Comparison of ENCODE assay signal across 8 cellular contexts in genomic region chr10:22714524-22715289, GRCh38. TPM values are rescaled to one million over a fixed set of nuclear protein-coding genes. Genes with fewer than 3 reads are reported as not detected.
DNase-seq lines count a peak whose midpoint lies in the region; ATAC-seq and TF ChIP-seq lines count a peak whose summit lies in the region.

Gene PIP4K2A (minus strand): TSS chr10:22714578. CDS start chr10:22714326, 252 bp downstream.

- peak; percentile 32 for DNase-seq in ELF-1 (ENCODE audit: low read depth, low spot score)
- peak; percentile 67 for DNase-seq in IMR-90
- peak in 49 of 58 donors; percentile 30 to 78 (median 61) for DNase-seq in anterior cingulate cortex (lab: John Stamatoyannopoulos, UW)
- peak; percentile 80 to 93 (median 92) for DNase-seq in right cardiac atrium
- DNase-seq in pulmonary artery endothelial cell (ENCODE audit: low read depth, low spot score): no peak

- H3K27me3 ChIP-seq in IMR-90 (ENCODE audit: control insufficient read depth, insufficient read depth, low read length): no peaks in the 10 kb centered on the region
- H3K27me3 ChIP-seq in right cardiac atrium (ENCODE audit: control insufficient read depth, insufficient read depth): no peaks in the 10 kb centered on the region

- ATAC-seq in GM21526 (IDR thresholded peaks at IDR 0.05; ENCODE audit: low FRiP score, unreplicated experiment) (peak; percentile 75), IMR-90 (ENCODE audit: low read depth) (peak; percentile 93), right cardiac atrium (peak; percentile 89 to 90)

- POLR2A ChIA-PET in IMR-90 (lab: Charles Lee; ENCODE audit: unreplicated experiment): no interaction called here

- no peak for TF ChIP-seq POLR2A in IMR-90 (IDR thresholded peaks at IDR 0.05; ENCODE audit: low read depth, low read length)

- BruUV-seq in IMR-90 (replicated peaks; lab: Mats Ljungman, UMichigan): no TSS peak

- H3K27ac ChIP-seq in IMR-90 (ENCODE audit: insufficient read depth, low read length): peak within 1 kb of the TSS; percentile 93
- H3K27ac ChIP-seq in right cardiac atrium (ENCODE audit: low read length): peak within 1 kb of the TSS; percentile 90
- peak within 1 kb of the TSS; percentile 78 for H3K27ac ChIP-seq in urinary bladder (ENCODE audit: low read depth)

- H4K8ac ChIP-seq in IMR-90 (ENCODE audit: low read depth in 2 of 2, low read length in 2 of 2): peak within 1 kb of the TSS; percentile 95 to 99

- in situ Hi-C loops in IMR-90 (cut with MboI; ENCODE audit: low sequenced_read_pairs): no loop called here

- H4K91ac ChIP-seq in IMR-90 (ENCODE audit: insufficient read depth, low read depth, low read length): peak within 1 kb of the TSS; percentile 64

- WGBS in IMR-90 (ENCODE audit: extremely low coverage in 2 of 2, insufficient read length in 1 of 2), 2 experiments: 4% methylated on average over 45 of the region's 75 CpGs; no CpG with 5 or more reads in 1 of the 2 experiments
- WGBS in right cardiac atrium: 9% methylated on average over 68 of the region's 75 CpGs
- 8% methylated on average over 74 of the region's 75 CpGs for whole genome bisulfite sequencing in urinary bladder

- CTCF ChIA-PET in IMR-90 (lab: Yijun Ruan, JAX): interaction anchor here (2.0 kb wide), 1 partner anchor 141 kb away, joined by 5 read pairs; no protein-coding TSS in a partner anchor

- H2AK9ac ChIP-seq in IMR-90 (replicated peaks; ENCODE audit: low read depth, low read length, poor library complexity): peak within 1 kb of the TSS; percentile 93

- dilution Hi-C loops in IMR-90 (cut with HindIII; ENCODE audit: low sequenced_read_pairs, unreplicated experiment): no loop called here

- peaks cover 9% of the 10 kb centered on the region for H3K9me1 ChIP-seq in IMR-90 (ENCODE audit: insufficient read depth, low read length)

- no peaks in the 10 kb centered on the region for H3K9me3 ChIP-seq in IMR-90 (ENCODE audit: control insufficient read depth, insufficient read depth, low read length)
- no peaks in the 10 kb centered on the region for H3K9me3 ChIP-seq in right cardiac atrium (ENCODE audit: control insufficient read depth, low read length)

- H2BK20ac ChIP-seq in IMR-90 (ENCODE audit: low read depth, low read length): no peak within 1 kb of the TSS

- peak within 1 kb of the TSS; percentile 96 for H3K23ac ChIP-seq in IMR-90 (ENCODE audit: low read depth, low read length)

- TF ChIP-seq RAD21 in IMR-90 (IDR thresholded peaks at IDR 0.05; ENCODE audit: low read length): no peak

- H2BK5ac ChIP-seq in IMR-90 (ENCODE audit: low read depth, low read length, poor library complexity, severe bottlenecking): peak within 1 kb of the TSS; percentile 83

- no peak for TF ChIP-seq CTCF in IMR-90 (conservative IDR thresholded peaks at IDR 0.05; ENCODE audit: low read depth, low read length)

- intact Hi-C loops in IMR-90 (cut with micrococcal nuclease) (loop anchor here (1.0 to 10.0 kb wide), 10 partner anchors 90 to 710 kb away; partner anchors contain the start of genes COMMD3 and DNAJC1), right cardiac atrium (cut with DNase I) (loop anchor here in 1 of 4 donors (10.0 kb wide), 1 partner anchor 270 kb away; no protein-coding TSS in a partner anchor)
- intact Hi-C loops in T-helper 2 cell treated with Interferon-gamma antibody and Interleukin-4, amounts not matched to agents 100 ng/mL and 5 ng/mL, for 36 hours (cut with micrococcal nuclease): loop anchor here (1.0 to 10.0 kb wide), 9 partner anchors 32 to 712 kb away; partner anchors contain the start of genes BMI1, DNAJC1 and MSRB2

- peak within 1 kb of the TSS; percentile 95 for H3K14ac ChIP-seq in IMR-90 (replicated peaks; ENCODE audit: low read depth, low read length)

- peak within 1 kb of the TSS; percentile 87 for H3K18ac ChIP-seq in IMR-90 (ENCODE audit: low read depth, low read length)

- H3K79me1 ChIP-seq in IMR-90 (ENCODE audit: low read depth in 1 of 2, low read length in 2 of 2): peaks cover 8 to 24% of the 10 kb centered on the region in 2 experiments

- H2BK15ac ChIP-seq in IMR-90 (ENCODE audit: low read depth, low read length): peak within 1 kb of the TSS; percentile 58; the same call in 2 of the 3 replicates

- H3K9ac ChIP-seq in IMR-90 (ENCODE audit: low read depth, low read length): peak within 1 kb of the TSS; percentile 100

- H3K4ac ChIP-seq in IMR-90 (ENCODE audit: low read depth, low read length): peak within 1 kb of the TSS; percentile 93

- peaks cover 26% of the 10 kb centered on the region for H4K20me1 ChIP-seq in IMR-90 (ENCODE audit: insufficient read depth, low read length)

- peak within 1 kb of the TSS; percentile 86 for H2AK5ac ChIP-seq in IMR-90 (ENCODE audit: low read depth, low read length)

- H3K4me3 ChIP-seq in IMR-90 (ENCODE audit: insufficient read depth, low read depth, low read length) (peak within 1 kb of the TSS; percentile 100), right cardiac atrium (ENCODE audit: low read length) (peak within 1 kb of the TSS; percentile 98), urinary bladder (ENCODE audit: low read depth, low read length) (peak within 1 kb of the TSS; percentile 99)

- H2AFZ ChIP-seq in IMR-90 (replicated peaks; ENCODE audit: low read length, poor library complexity): peak within 1 kb of the TSS; percentile 99

- H3K36me3 ChIP-seq in IMR-90 (ENCODE audit: control insufficient read depth, insufficient read depth, low read length) (no peaks in the 10 kb centered on the region), urinary bladder (ENCODE audit: insufficient read depth) (no peaks in the 10 kb centered on the region)

- H3K56ac ChIP-seq in IMR-90 (ENCODE audit: extremely low read depth, insufficient read depth, low read length): peak within 1 kb of the TSS; percentile 38

- H2BK120ac ChIP-seq in IMR-90 (ENCODE audit: low read depth, low read length): peak within 1 kb of the TSS; percentile 68

- H3K4me2 ChIP-seq in IMR-90 (ENCODE audit: low read depth, low read length): peak within 1 kb of the TSS; percentile 98

- H3K4me1 ChIP-seq in IMR-90 (ENCODE audit: control insufficient read depth, insufficient read depth, low read length) (no peaks in the 10 kb centered on the region; the same call in 1 of the 2 replicates), right cardiac atrium (ENCODE audit: control insufficient read depth, insufficient read depth, low read length) (no peaks in the 10 kb centered on the region), urinary bladder (ENCODE audit: insufficient read depth) (no peaks in the 10 kb centered on the region)

- peak within 1 kb of the TSS; percentile 96 for H4K5ac ChIP-seq in IMR-90 (ENCODE audit: low read depth, low read length)

TF ChIP-seq in IMR-90, 13 proteins besides CTCF, POLR2A, EP300 and RAD21:
- TF ChIP-seq USF2 (IDR thresholded peaks at IDR 0.05; ENCODE audit: low read depth, low read length) (no peak), MAFK (IDR thresholded peaks at IDR 0.05; ENCODE audit: low read depth, low read length) (no peak), CHD1 (IDR thresholded peaks at IDR 0.05; ENCODE audit: low read depth, low read length) (no peak), RCOR1 (IDR thresholded peaks at IDR 0.05; ENCODE audit: insufficient replicate concordance, low read length) (no peak), SMC3 (IDR thresholded peaks at IDR 0.05; ENCODE audit: low read depth, low read length) (no peak), MAZ (IDR thresholded peaks at IDR 0.05; ENCODE audit: borderline replicate concordance, low read depth, low read length) (no peak), ELK1 (IDR thresholded peaks at IDR 0.05; ENCODE audit: borderline replicate concordance, low read depth, low read length) (no peak), MXI1 (IDR thresholded peaks at IDR 0.05; ENCODE audit: borderline replicate concordance, low read depth, low read length) (no peak), BHLHE40 (IDR thresholded peaks at IDR 0.05; ENCODE audit: low read depth, low read length) (no peak), CEBPB (IDR thresholded peaks at IDR 0.05; ENCODE audit: low read depth, low read length) (no peak), FOS (IDR thresholded peaks at IDR 0.05; ENCODE audit: low read depth, low read length) (no peak), RFX5 (IDR thresholded peaks at IDR 0.05; ENCODE audit: low read depth, low read length) (no peak)

RNA-seq across cellular contexts. Expression of gene PIP4K2A, which starts in this region (rescaled TPM):
- total RNA-seq in IMR-90 (2012; rRNA removed) (18.1 and 21.9 TPM in 2 replicates), right cardiac atrium (10 to 100 TPM; 21.4 to 31.7 (median 24.5) TPM), pulmonary artery endothelial cell (18.4 and 34.7 TPM in 2 replicates), urinary bladder (27.0 TPM)
- polyA plus RNA-seq in IMR-90 (2012; rRNA removed) (8.8 and 9.8 TPM in 2 replicates), right cardiac atrium (10.1 TPM), urinary bladder (29.1 TPM)
- polyA plus RNA-seq in IMR-90 (2012; cell fraction: cytosol; rRNA removed): 2.7 and 3.9 TPM in 2 replicates
- polyA plus RNA-seq in IMR-90 (2012; cell fraction: nucleus; rRNA removed; ENCODE audit: low replicate concordance): 1.3 and 7.1 TPM in 2 replicates
- total RNA-seq in T-helper 2 cell treated with Interferon-gamma antibody and Interleukin-4, amounts not matched to agents 100 ng/mL and 5 ng/mL, for 36 hours: 108 and 115 TPM in 2 replicates
